Comparison of ENCODE assay signal across 19 cellular contexts in genomic region chr16:25253322-25253721, GRCh38. TPM values are rescaled to one million over a fixed set of nuclear protein-coding genes. Genes with fewer than 3 reads are reported as not detected.
DNase-seq lines count a peak whose midpoint lies in the region; ATAC-seq and TF ChIP-seq lines count a peak whose summit lies in the region.
"Had no signal": no experiment of that assay in that cellular context is flagged by ENCODE, and none has a peak within 500 bp of the region (broad histone marks: within the 10 kb centered on the region; RNA-seq: fewer than 3 reads in every experiment).

No MANE protein-coding gene starts in this region.

- peaks cover 11% of the 10 kb centered on the region for H3K36me3 ChIP-seq in Karpas-422 (ENCODE audit: insufficient read depth, low read length)
- H3K36me3 ChIP-seq in mesendoderm (ENCODE audit: control insufficient read depth, insufficient read depth, low read length): peaks cover 2% of the 10 kb centered on the region

- no peak overlapping the region for H3K18ac ChIP-seq in mesendoderm (ENCODE audit: low read length)

- H3K4me1 ChIP-seq in Karpas-422 (ENCODE audit: low read length): peaks cover 17% of the 10 kb centered on the region
- H3K4me1 ChIP-seq in mesendoderm (ENCODE audit: control insufficient read depth, low read depth, low read length): no peaks in the 10 kb centered on the region

- H2BK5ac ChIP-seq in mesendoderm (ENCODE audit: low read length): no peak overlapping the region

- H3K56ac ChIP-seq in mesendoderm (ENCODE audit: low read length): no peak overlapping the region

- ATAC-seq in CD4-positive, alpha-beta T cell (ENCODE audit: poor library complexity): no peak
- ATAC-seq: CD8-positive, alpha-beta T cell; GM12878 had no signal

- H4K8ac ChIP-seq in mesendoderm (ENCODE audit: low read depth, low read length): no peak overlapping the region

- H2BK120ac ChIP-seq in mesendoderm (ENCODE audit: low read depth, low read length): no peak overlapping the region

- H3K27me3 ChIP-seq in CD4-positive, alpha-beta T cell (ENCODE audit: control insufficient read depth, insufficient read depth, low read length): no peaks in the 10 kb centered on the region
- no peaks in the 10 kb centered on the region for H3K27me3 ChIP-seq in Karpas-422 (ENCODE audit: low read length)
- no peaks in the 10 kb centered on the region for H3K27me3 ChIP-seq in mesendoderm (ENCODE audit: insufficient read depth, low read length, poor library complexity)
- H3K27me3 ChIP-seq: BLaER1 treated with 17β-estradiol and CSF1 and Interleukin-3, amounts not matched to agents 10 nM and 100 nM had no signal

- H3K27ac Mint-ChIP-seq in activated T-cell treated with anti-CD3 and anti-CD28 coated beads, Interleukin-2, amount 50 U/mL, for 24 hours: peak overlapping the region; percentile 55
- H3K27ac Mint-ChIP-seq in CD4-positive, alpha-beta T cell: peak overlapping the region; percentile 28
- H3K27ac Mint-ChIP-seq in CD14-positive monocyte: no peak overlapping the region
- H3K27ac Mint-ChIP-seq: CD8-positive, alpha-beta T cell; H9 had no signal

- no peak for TF ChIP-seq CTCF in CD4-positive, alpha-beta T cell (IDR thresholded peaks at IDR 0.05)
- no peak for TF ChIP-seq CTCF in CD14-positive monocyte (IDR thresholded peaks at IDR 0.05)

- intact Hi-C loops in CD4-positive, alpha-beta T cell (cut with DNase I, micrococcal nuclease): loop anchor here in 1 of 2 experiments (10.0 kb wide), 2 partner anchors 139 to 199 kb away; partner anchors contain the start of gene LCMT1
- intact Hi-C loops in cardiac septum (cut with DNase I) (no loop called here), CD14-positive monocyte (cut with micrococcal nuclease) (no loop called here)

- no peaks in the 10 kb centered on the region for H3K9me3 ChIP-seq in CD4-positive, alpha-beta T cell (ENCODE audit: control insufficient read depth, low read length)
- H3K9me3 ChIP-seq in Karpas-422 (ENCODE audit: low read length): no peaks in the 10 kb centered on the region

- H3K4me3 ChIP-seq in Karpas-422 (ENCODE audit: low read length) (no peak overlapping the region), mesendoderm (ENCODE audit: low read length) (no peak overlapping the region)
- H3K4me3 ChIP-seq: BLaER1 treated with 17β-estradiol and CSF1 and Interleukin-3, amounts not matched to agents 10 nM and 100 nM; GM12878 had no signal

- no peak overlapping the region for H4K5ac ChIP-seq in mesendoderm (ENCODE audit: low read length)

- no peaks in the 10 kb centered on the region; the same call in 1 of the 2 replicates for H4K20me1 ChIP-seq in Karpas-422 (ENCODE audit: insufficient read depth, low read depth, low read length)

- no peaks in the 10 kb centered on the region for H3K9me3 Mint-ChIP-seq in activated T-cell treated with anti-CD3 and anti-CD28 coated beads, Interleukin-2, amount 50 U/mL, for 24 hours
- H3K9me3 Mint-ChIP-seq in CD4-positive, alpha-beta T cell: peaks cover 2% of the 10 kb centered on the region
- H3K9me3 Mint-ChIP-seq in CD14-positive monocyte: peaks cover 0 to 2% (median 0%) of the 10 kb centered on the region in 7 donors
- H3K9me3 Mint-ChIP-seq: CD8-positive, alpha-beta T cell had no signal

- no peak overlapping the region for H2AK5ac ChIP-seq in mesendoderm (ENCODE audit: low read length)

- DNase-seq in activated T-cell treated with anti-CD3 and anti-CD28 coated beads, Interleukin-2, amount 50 U/mL, for 24 hours: no peak
- DNase-seq in activated T-cell treated with anti-CD3 and anti-CD28 coated beads for 4 hours (no peak), Karpas-422 (peak; percentile 11), mesendoderm (no peak), cardiac septum (ENCODE audit: low spot score) (no peak), CD14-positive monocyte (ENCODE audit: low spot score) (no peak), ureter (ENCODE audit: low spot score) (no peak)
- DNase-seq in CD4-positive, alpha-beta T cell: no peak
- DNase-seq: Calu3; CD8-positive, alpha-beta T cell; DMS79 treated with DMSO at 0.1 percent for 48 hours; EL; H9 had no signal

- peaks cover 45% of the 10 kb centered on the region for H3K36me3 Mint-ChIP-seq in activated T-cell treated with anti-CD3 and anti-CD28 coated beads, Interleukin-2, amount 50 U/mL, for 24 hours (ENCODE audit: low read depth)
- H3K36me3 Mint-ChIP-seq in CD4-positive, alpha-beta T cell (ENCODE audit: low read depth): peaks cover 68% of the 10 kb centered on the region
- H3K36me3 Mint-ChIP-seq in CD14-positive monocyte: peaks cover 39% of the 10 kb centered on the region in 2 donors

- WGBS in mesendoderm (ENCODE audit: extremely low coverage, insufficient coverage, low lambda C conversion rate): no CpG with 5 or more reads among the region's 2 CpGs

- H3K9ac ChIP-seq in Karpas-422 (ENCODE audit: low read length) (no peak overlapping the region), mesendoderm (ENCODE audit: low read length) (peak overlapping the region; percentile 6)
- H3K9ac ChIP-seq: BLaER1 treated with 17β-estradiol and CSF1 and Interleukin-3, amounts not matched to agents 10 nM and 100 nM had no signal

- H3K9me2 ChIP-seq in Karpas-422 (replicated peaks; ENCODE audit: insufficient read depth, low read length): no peaks in the 10 kb centered on the region

- CTCF ChIA-PET in CD4-positive, alpha-beta T cell (lab: Charles Lee): interaction anchor here (0.6 kb wide), 1 partner anchor 45 kb away, joined by 3 read pairs; no protein-coding TSS in a partner anchor

- H3K79me1 ChIP-seq in mesendoderm (ENCODE audit: low read length): peaks cover 9% of the 10 kb centered on the region

- no peak overlapping the region for H3K4me3 Mint-ChIP-seq in activated T-cell treated with anti-CD3 and anti-CD28 coated beads, Interleukin-2, amount 50 U/mL, for 24 hours
- H3K4me3 Mint-ChIP-seq in CD4-positive, alpha-beta T cell: no peak overlapping the region
- H3K4me3 Mint-ChIP-seq in CD14-positive monocyte: no peak overlapping the region
- H3K4me3 Mint-ChIP-seq: CD8-positive, alpha-beta T cell; H9 had no signal

- H2AFZ ChIP-seq in Karpas-422 (ENCODE audit: low read length): no peak overlapping the region

- POLR2A ChIA-PET in CD4-positive, alpha-beta T cell (lab: Charles Lee): no interaction called here

- H2BK15ac ChIP-seq in mesendoderm (replicated peaks; ENCODE audit: low read depth): no peak overlapping the region

- H3K23ac ChIP-seq in mesendoderm (ENCODE audit: low read length): no peak overlapping the region

- H3K79me2 ChIP-seq in Karpas-422 (ENCODE audit: low read length) (peaks cover 26% of the 10 kb centered on the region), mesendoderm (ENCODE audit: control insufficient read depth, insufficient read depth, low read length) (peaks cover 7% of the 10 kb centered on the region)

- no peaks in the 10 kb centered on the region for H3K27me3 Mint-ChIP-seq in activated T-cell treated with anti-CD3 and anti-CD28 coated beads, Interleukin-2, amount 50 U/mL, for 24 hours
- H3K27me3 Mint-ChIP-seq in CD4-positive, alpha-beta T cell: no peaks in the 10 kb centered on the region
- peaks cover 0 to 3% (median 1%) of the 10 kb centered on the region in 3 donors for H3K27me3 Mint-ChIP-seq in CD14-positive monocyte (ENCODE audit: low read depth in 3 of 3)

- H3K4me2 ChIP-seq in Karpas-422 (ENCODE audit: low read depth, low read length, poor library complexity, severe bottlenecking) (no peak overlapping the region), mesendoderm (ENCODE audit: low read length) (no peak overlapping the region)
- H3K4me2 ChIP-seq: BLaER1 treated with 17β-estradiol and CSF1 and Interleukin-3, amounts not matched to agents 10 nM and 100 nM had no signal

- H3K27ac ChIP-seq in CD4-positive, alpha-beta T cell (ENCODE audit: low read depth, low read length): no peak overlapping the region
- H3K27ac ChIP-seq in Karpas-422 (ENCODE audit: low read length) (no peak overlapping the region), mesendoderm (ENCODE audit: low read depth, low read length) (no peak overlapping the region)
- H3K27ac ChIP-seq: 22Rv1; BLaER1 treated with 17β-estradiol and CSF1 and Interleukin-3, amounts not matched to agents 10 nM and 100 nM had no signal

- no peak overlapping the region for H3K4ac ChIP-seq in mesendoderm (ENCODE audit: low read depth, low read length)

- H3K4me1 Mint-ChIP-seq in activated T-cell treated with anti-CD3 and anti-CD28 coated beads, Interleukin-2, amount 50 U/mL, for 24 hours (ENCODE audit: low read depth): peaks cover 30% of the 10 kb centered on the region
- peaks cover 34% of the 10 kb centered on the region for H3K4me1 Mint-ChIP-seq in CD4-positive, alpha-beta T cell (ENCODE audit: low read depth)
- H3K4me1 Mint-ChIP-seq in CD14-positive monocyte: peaks cover 17% of the 10 kb centered on the region

RNA-seq across cellular contexts. Expression of gene ZKSCAN2, which starts 4.3 kb away (rescaled TPM):
- 10 to 100 TPM in 1 of 2 experiments, 1 to 10 TPM in 1; 9.5 to 10.2 TPM for total RNA-seq in CD4-positive, alpha-beta T cell
- 4.1 and 5.8 TPM in 2 replicates for total RNA-seq in Karpas-422 (2014; rRNA removed; shearing (Covaris generic); ENCODE audit: low replicate concordance)
- 6.2 TPM for polyA plus RNA-seq in mesendoderm (2013, experiment 1 of 2)
- polyA plus RNA-seq in mesendoderm (2013, experiment 2 of 2): 6.0 TPM
- total RNA-seq in cardiac septum: 5.1 TPM
- polyA plus RNA-seq in CD14-positive monocyte: under 1 TPM; 0.44 to 0.79 TPM
- total RNA-seq in ureter: 5.9 TPM

RNA-seq across cellular contexts. Expression of gene AQP8, which starts 36.6 kb away (rescaled TPM):
- total RNA-seq in CD4-positive, alpha-beta T cell: under 1 TPM; 0.64 to 0.82 TPM
- total RNA-seq in Karpas-422 (2014; rRNA removed; shearing (Covaris generic); ENCODE audit: low replicate concordance): not detected in 2 replicates
- polyA plus RNA-seq in mesendoderm (2013, experiment 1 of 2): 0.03 TPM
- not detected for polyA plus RNA-seq in mesendoderm (2013, experiment 2 of 2)
- total RNA-seq in cardiac septum: not detected
- polyA plus RNA-seq in CD14-positive monocyte: not detected
- 0.31 TPM for total RNA-seq in ureter
- total RNA-seq: A673, Calu3, GM12878, H1, H9 had no signal
- polyA plus RNA-seq: AG04450, GM12878, H1 had no signal

Comparison
In these comparisons a context has a peak if more than half of its experiments do, and no peak if none do; other contexts are left out.
1. H3K27ac Mint-ChIP-seq: peak in activated T-cell treated with anti-CD3 and anti-CD28 coated beads, Interleukin-2, amount 50 U/mL, for 24 hours (single experiment) and CD4-positive, alpha-beta T cell (single experiment); none in CD14-positive monocyte (0 of 7).